Comparison of ENCODE assay signal across 10 cellular contexts in genomic region chr6:134351615-134352474, GRCh38. TPM values are rescaled to one million over a fixed set of nuclear protein-coding genes. Genes with fewer than 3 reads are reported as not detected.
DNase-seq lines count a peak whose midpoint lies in the region; ATAC-seq, FAIRE-seq and TF ChIP-seq lines count a peak whose summit lies in the region.
"Had no signal": no experiment of that assay in that cellular context is flagged by ENCODE, and none has a peak within 500 bp of the region (broad histone marks: within the 10 kb centered on the region; RNA-seq: fewer than 3 reads in every experiment).

No MANE protein-coding gene starts in this region.

- H3K36me3 ChIP-seq in H1 (ENCODE audit: control insufficient read depth in 2 of 4, insufficient read depth in 4 of 4, low read length in 3 of 4) = no peaks in the 10 kb centered on the region; a peak in 1 of 8 replicates

- H3K14ac ChIP-seq in H1 (ENCODE audit: insufficient read length) = no peak overlapping the region

- peaks cover 31% of the 10 kb centered on the region for H3K4me1 Mint-ChIP-seq in activated CD4-positive, alpha-beta T cell treated with anti-CD3 and anti-CD28 coated beads, Interleukin-2, amount 10 ng/mL, durations not matched to agents 24 days and 14 days
- peaks cover 28% of the 10 kb centered on the region for H3K4me1 Mint-ChIP-seq in stimulated activated effector memory CD8-positive, alpha-beta T cell treated with anti-CD3 and anti-CD28 coated beads, Interleukin-12 subunit alpha, Interleukin-12 subunit beta, amount 100 ng/mL, for 72 hours

- H3K4me1 ChIP-seq in H1 (replicated peaks in 1 of 4; ENCODE audit: control insufficient read depth in 3 of 4, insufficient read depth in 4 of 4, low read length in 3 of 4) = peaks cover 0 to 3% (median 1%) of the 10 kb centered on the region in 4 experiments; a peak in 2 of 7 replicates

- no peaks in the 10 kb centered on the region for H4K20me1 ChIP-seq in H1 (replicated peaks in 1 of 2; ENCODE audit: control insufficient read depth in 1 of 2, insufficient read depth in 2 of 2, low read length in 2 of 2)

- POLR2A ChIA-PET in H1 (lab: Charles Lee; ENCODE audit: partially characterized antibody) = interaction anchor here (0.5 to 1.3 kb wide), 3 partner anchors 25 to 471 kb away, joined by 3 to 4 read pairs (median 3); partner anchors contain the start of gene SGK1

- no peak overlapping the region for H2BK120ac ChIP-seq in H1 (replicated peaks; ENCODE audit: low read depth, low read length)

- H3K9ac ChIP-seq in H1 (replicated peaks in 1 of 4; ENCODE audit: extremely low read depth in 1 of 4, low read depth in 3 of 4, low read length in 3 of 4) = no peak overlapping the region

- no peak overlapping the region; the same call in 1 of the 2 replicates for H3K18ac ChIP-seq in H1 (ENCODE audit: extremely low read depth, low read length)

- H3K79me1 ChIP-seq in H1 (ENCODE audit: low read depth, low read length) = no peaks in the 10 kb centered on the region

- no peak overlapping the region for H4K5ac ChIP-seq in H1 (ENCODE audit: insufficient read length, low read depth, low read length)

- peak; percentile 75 for DNase-seq in activated CD4-positive, alpha-beta T cell treated with anti-CD3 and anti-CD28 coated beads, Interleukin-2, amount 10 ng/mL, durations not matched to agents 24 days and 14 days
- DNase-seq in activated CD4-positive, alpha-beta T cell treated with anti-CD3 and anti-CD28 coated beads, Interleukin-2, amount 50 U/mL, for 1 hour = no peak
- DNase-seq in RPMI7951 (ENCODE audit: low read depth) (peak; percentile 9), H1 (ENCODE audit: low read depth in 1 of 2, low spot score in 2 of 2) (peak in 1 of 2 experiments; percentile 49), AG08395 (ENCODE audit: low spot score) (no peak)
- no peak for DNase-seq in stimulated activated effector memory CD8-positive, alpha-beta T cell treated with anti-CD3 and anti-CD28 coated beads, Interleukin-12 subunit alpha, Interleukin-12 subunit beta, amount 100 ng/mL, for 72 hours (ENCODE audit: low spot score in 2 of 2)
- DNase-seq: effector CD8-positive, alpha-beta T cell; NCI-H1105 had no signal

- H3K56ac ChIP-seq in H1 (replicated peaks; ENCODE audit: insufficient read length, low read depth, low read length) = no peak overlapping the region

- no peak overlapping the region for H3K4me3 ChIP-seq in H1 (ENCODE audit: extremely low read depth in 1 of 4, insufficient read depth in 2 of 4, low read depth in 3 of 4, low read length in 4 of 4)

- no peak for TF ChIP-seq RAD21 in H1 (IDR thresholded peaks at IDR 0.05 in 1 of 2, conservative IDR thresholded peaks at IDR 0.05 in 1 of 2; ENCODE audit: low read depth in 2 of 2, low read length in 2 of 2)

- TF ChIP-seq CTCF in H1 (IDR thresholded peaks at IDR 0.05; ENCODE audit: control extremely low read depth in 1 of 3, insufficient read depth in 1 of 3, low read depth in 1 of 3, low read length in 3 of 3) = no peak

- intact Hi-C loops in activated CD4-positive, alpha-beta T cell treated with anti-CD3 and anti-CD28 coated beads, Interleukin-2, amount 10 ng/mL, durations not matched to agents 24 days and 14 days (cut with micrococcal nuclease) = loop anchor here (1.0 to 5.0 kb wide), 4 partner anchors 21 to 177 kb away; no protein-coding TSS in a partner anchor

- no peak for TF ChIP-seq POLR2A in H1 (IDR thresholded peaks at IDR 0.05; ENCODE audit: control extremely low read depth in 1 of 2, low read depth in 2 of 2, low read length in 2 of 2)

- no peak overlapping the region for H3K4me2 ChIP-seq in H1 (ENCODE audit: insufficient read depth in 1 of 2, low read depth in 2 of 2, low read length in 2 of 2)

- H4K8ac ChIP-seq in H1 (ENCODE audit: extremely low read depth, insufficient read depth, low read length) = no peak overlapping the region

- no peak overlapping the region for H2BK15ac ChIP-seq in H1 (ENCODE audit: low read length)

- no peak overlapping the region for H3K27ac ChIP-seq in H1 (ENCODE audit: low read depth, low read length)

- H3K4me3 Mint-ChIP-seq in activated CD4-positive, alpha-beta T cell treated with anti-CD3 and anti-CD28 coated beads, Interleukin-2, amount 10 ng/mL, durations not matched to agents 24 days and 14 days = peak overlapping the region; percentile 81
- H3K4me3 Mint-ChIP-seq in stimulated activated effector memory CD8-positive, alpha-beta T cell treated with anti-CD3 and anti-CD28 coated beads, Interleukin-12 subunit alpha, Interleukin-12 subunit beta, amount 100 ng/mL, for 72 hours = peak overlapping the region; percentile 31

- H3K9me3 Mint-ChIP-seq in activated CD4-positive, alpha-beta T cell treated with anti-CD3 and anti-CD28 coated beads, Interleukin-2, amount 10 ng/mL, durations not matched to agents 24 days and 14 days = peaks cover 19% of the 10 kb centered on the region
- H3K9me3 Mint-ChIP-seq in stimulated activated effector memory CD8-positive, alpha-beta T cell treated with anti-CD3 and anti-CD28 coated beads, Interleukin-12 subunit alpha, Interleukin-12 subunit beta, amount 100 ng/mL, for 72 hours = peaks cover 5% of the 10 kb centered on the region

- H3K79me2 ChIP-seq in H1 (ENCODE audit: control insufficient read depth in 1 of 2, insufficient read depth in 2 of 2, low read length in 2 of 2) = no peaks in the 10 kb centered on the region

- no peak overlapping the region for H2BK12ac ChIP-seq in H1 (ENCODE audit: low read depth, low read length)

- no peak overlapping the region for H2AK5ac ChIP-seq in H1 (ENCODE audit: low read depth, low read length)

- CTCF ChIA-PET in H1 (lab: Charles Lee; ENCODE audit: partially characterized antibody) = interaction anchor here (1.1 to 2.9 kb wide), 5 partner anchors 17 to 196 kb away, joined by 3 to 11 read pairs (median 4); no protein-coding TSS in a partner anchor

- H4K91ac ChIP-seq in H1 (replicated peaks; ENCODE audit: insufficient read length, low read length) = no peak overlapping the region

- peak overlapping the region; percentile 33; the same call in 1 of the 2 replicates for H2AFZ ChIP-seq in H1 (ENCODE audit: low read length)

- WGBS in H1 (ENCODE audit: extremely low coverage in 1 of 2, insufficient coverage in 1 of 2, insufficient read length in 1 of 2, insufficient replicate concordance in 2 of 2, low coverage in 1 of 2, low lambda C conversion rate in 2 of 2, missing lambda C conversion rate in 1 of 2), 2 experiments = 74% methylated on average over 7 of the region's 7 CpGs; no CpG with 5 or more reads in 1 of the 2 experiments

- H3K36me3 Mint-ChIP-seq in activated CD4-positive, alpha-beta T cell treated with anti-CD3 and anti-CD28 coated beads, Interleukin-2, amount 10 ng/mL, durations not matched to agents 24 days and 14 days (ENCODE audit: low read depth) = peaks cover 4% of the 10 kb centered on the region
- H3K36me3 Mint-ChIP-seq in stimulated activated effector memory CD8-positive, alpha-beta T cell treated with anti-CD3 and anti-CD28 coated beads, Interleukin-12 subunit alpha, Interleukin-12 subunit beta, amount 100 ng/mL, for 72 hours = no peaks in the 10 kb centered on the region

- no peaks in the 10 kb centered on the region for H3K23me2 ChIP-seq in H1 (ENCODE audit: low read depth, low read length)

- no peak overlapping the region for H2BK20ac ChIP-seq in H1 (ENCODE audit: low read length)

- peak; percentile 40 for ATAC-seq in stimulated activated effector memory CD8-positive, alpha-beta T cell treated with anti-CD3 and anti-CD28 coated beads, Interleukin-12 subunit alpha, Interleukin-12 subunit beta, amount 100 ng/mL, for 72 hours
- ATAC-seq in HG03521 (IDR thresholded peaks at IDR 0.05; ENCODE audit: unreplicated experiment) (no peak), GM18502 (IDR thresholded peaks at IDR 0.05; ENCODE audit: poor library complexity, unreplicated experiment) (no peak)

- H3K27me3 ChIP-seq in H1 (replicated peaks in 1 of 4; ENCODE audit: control insufficient read depth in 3 of 4, extremely low read depth in 1 of 4, insufficient read depth in 3 of 4, low read length in 3 of 4) = no peaks in the 10 kb centered on the region

- TF ChIP-seq EP300 in H1 (IDR thresholded peaks at IDR 0.05; ENCODE audit: borderline replicate concordance in 1 of 2, low read depth in 2 of 2, low read length in 2 of 2) = no peak

- H3K4ac ChIP-seq in H1 (replicated peaks; ENCODE audit: insufficient read length, low read depth, low read length) = no peak overlapping the region

- H3K27ac Mint-ChIP-seq in activated CD4-positive, alpha-beta T cell treated with anti-CD3 and anti-CD28 coated beads, Interleukin-2, amount 10 ng/mL, durations not matched to agents 24 days and 14 days = peak overlapping the region; percentile 91
- H3K27ac Mint-ChIP-seq in stimulated activated effector memory CD8-positive, alpha-beta T cell treated with anti-CD3 and anti-CD28 coated beads, Interleukin-12 subunit alpha, Interleukin-12 subunit beta, amount 100 ng/mL, for 72 hours = peak overlapping the region; percentile 23

- H3K23ac ChIP-seq in H1 (ENCODE audit: insufficient read length) = no peak overlapping the region

- no peak overlapping the region for H2BK5ac ChIP-seq in H1 (ENCODE audit: low read depth, low read length)

- H3K27me3 Mint-ChIP-seq in activated CD4-positive, alpha-beta T cell treated with anti-CD3 and anti-CD28 coated beads, Interleukin-2, amount 10 ng/mL, durations not matched to agents 24 days and 14 days = no peaks in the 10 kb centered on the region

- peaks cover 0 to 5% of the 10 kb centered on the region in 2 experiments; a peak in 1 of 4 replicates for H3K9me3 ChIP-seq in H1 (ENCODE audit: insufficient read depth in 2 of 2, low read depth in 1 of 2, low read length in 1 of 2)

- no peak for FAIRE-seq in H1 (lab: Jason Lieb, UNC)

TF ChIP-seq in H1, 55 proteins besides CTCF, POLR2A, EP300 and RAD21:
- no peak for TF ChIP-seq CBX8 (IDR thresholded peaks at IDR 0.05; ENCODE audit: borderline replicate concordance, low read depth, low read length)
- no peak for TF ChIP-seq NANOG (IDR thresholded peaks at IDR 0.05; ENCODE audit: insufficient read depth, low read depth, low read length, poor library complexity, severe bottlenecking)

RNA-seq across cellular contexts. Expression of gene SGK1, which starts 33.9 kb away (rescaled TPM):
- total RNA-seq in activated CD4-positive, alpha-beta T cell treated with anti-CD3 and anti-CD28 coated beads, Interleukin-2, amount 10 ng/mL, durations not matched to agents 24 days and 14 days = 28.8 and 36.4 TPM in 2 replicates
- 93.7 and 118 TPM in 2 replicates for total RNA-seq in RPMI7951 (2014; rRNA removed; shearing (Covaris generic))
- 18.4 and 18.6 TPM in 2 replicates for total RNA-seq in H1 (2021; fragmentation: NEBNext Ultra II Directional; extraction: Animal tissue kit (Norgen Biotek cat#: 25700))
- 11.0 and 14.5 TPM in 2 replicates for polyA plus RNA-seq in H1 (2011; rRNA removed)
- polyA plus RNA-seq in H1 (2011; cell fraction: cytosol; rRNA removed) = 12.9 TPM
- polyA plus RNA-seq in H1 (2011; cell fraction: nucleus; rRNA removed) = 18.0 TPM
- 10.9 to 13.4 TPM (median 11.5 TPM) in 4 replicates for polyA plus RNA-seq in H1 (2012, experiment 1 of 2)
- polyA plus RNA-seq in H1 (2012, experiment 2 of 2) = 3.7 TPM
- 10.5 TPM for polyA plus RNA-seq in H1 (2013, experiment 1 of 2)
- polyA plus RNA-seq in H1 (2013, experiment 2 of 2) = 11.0 TPM
- polyA minus RNA-seq in H1 (2011; rRNA and poly(A)+ RNA removed) = 19.2 and 24.3 TPM in 2 replicates
- polyA minus RNA-seq in H1 (2011; cell fraction: cytosol; rRNA and poly(A)+ RNA removed) = 12.1 TPM
- 39.6 TPM for polyA minus RNA-seq in H1 (2011; cell fraction: nucleus; rRNA and poly(A)+ RNA removed)

Comparison
In these comparisons a context has a peak if more than half of its experiments do, and no peak if none do; other contexts are left out.
1. DNase-seq: peak in activated CD4-positive, alpha-beta T cell treated with anti-CD3 and anti-CD28 coated beads, Interleukin-2, amount 10 ng/mL, durations not matched to agents 24 days and 14 days (single experiment) and RPMI7951 (single experiment); none in activated CD4-positive, alpha-beta T cell treated with anti-CD3 and anti-CD28 coated beads, Interleukin-2, amount 50 U/mL, for 1 hour (single experiment), stimulated activated effector memory CD8-positive, alpha-beta T cell treated with anti-CD3 and anti-CD28 coated beads, Interleukin-12 subunit alpha, Interleukin-12 subunit beta, amount 100 ng/mL, for 72 hours (0 of 2) and AG08395 (single experiment).